ENCODE assay signal across 1 cellular context in genomic region chr16:78388920-78389564, GRCh38.
A peak's percentile ranks its signal among the peaks of the same experiment; 100 is the strongest.
TF ChIP-seq lines count a peak whose summit lies in the region.

No MANE protein-coding gene starts in this region.

TF ChIP-seq in K562, 482 proteins besides CTCF, POLR2A, EP300 and RAD21 (continued from another document):
- TF ChIP-seq, protein P1, sequence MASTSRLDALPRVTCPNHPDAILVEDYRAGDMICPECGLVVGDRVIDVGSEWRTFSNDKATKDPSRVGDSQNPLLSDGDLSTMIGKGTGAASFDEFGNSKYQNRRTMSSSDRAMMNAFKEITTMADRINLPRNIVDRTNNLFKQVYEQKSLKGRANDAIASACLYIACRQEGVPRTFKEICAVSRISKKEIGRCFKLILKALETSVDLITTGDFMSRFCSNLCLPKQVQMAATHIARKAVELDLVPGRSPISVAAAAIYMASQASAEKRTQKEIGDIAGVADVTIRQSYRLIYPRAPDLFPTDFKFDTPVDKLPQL (IDR thresholded peaks at IDR 0.05; ENCODE audit: extremely low read depth, insufficient read length): no peak
- TF ChIP-seq SAP30 (IDR thresholded peaks at IDR 0.05; ENCODE audit: borderline replicate concordance, insufficient read depth, low read depth, low read length, poor library complexity, severe bottlenecking): no peak
- TF ChIP-seq SMARCA5 (IDR thresholded peaks at IDR 0.05): no peak
- TF ChIP-seq PML (IDR thresholded peaks at IDR 0.05; ENCODE audit: low read length): peak; percentile 45; the same call in 1 of the 2 replicates
- 0 out of 2 replicates have a peak, but pooled peaks have one; percentile 37 for TF ChIP-seq CBFB (CRISPR knock-in tag; IDR thresholded peaks at IDR 0.05)
- peak; percentile 45; the same call in 1 of the 2 replicates for TF ChIP-seq NFE2 (IDR thresholded peaks at IDR 0.05; ENCODE audit: low read depth)
- TF ChIP-seq STAT5A (IDR thresholded peaks at IDR 0.05; ENCODE audit: borderline replicate concordance, low read length): 0 out of 2 replicates have a peak, but pooled peaks have one; percentile 36
- no peak for TF ChIP-seq TRIM25 (IDR thresholded peaks at IDR 0.05; ENCODE audit: borderline replicate concordance)
- TF ChIP-seq TFAP4 (CRISPR knock-in tag; IDR thresholded peaks at IDR 0.05; ENCODE audit: borderline replicate concordance): peak; percentile 53
- TF ChIP-seq TFE3 (CRISPR knock-in tag; IDR thresholded peaks at IDR 0.05): no peak
- no peak for TF ChIP-seq HMG20B (CRISPR knock-in tag; IDR thresholded peaks at IDR 0.05)
- TF ChIP-seq BRD4 (IDR thresholded peaks at IDR 0.05): no peak
- TF ChIP-seq CBFA2T2 (conservative IDR thresholded peaks at IDR 0.05): peak; percentile 33; the same call in 1 of the 2 replicates
- no peak for TF ChIP-seq ZNF436 (CRISPR knock-in tag; IDR thresholded peaks at IDR 0.05)
- peak; percentile 64; the same call in 1 of the 2 replicates for TF ChIP-seq CEBPG (CRISPR knock-in tag; IDR thresholded peaks at IDR 0.05)
- no peak for TF ChIP-seq CEBPG (tag; conservative IDR thresholded peaks at IDR 0.05 in 1 of 2, IDR thresholded peaks at IDR 0.05 in 1 of 2)
- no peak for TF ChIP-seq XRCC4 (IDR thresholded peaks at IDR 0.05; ENCODE audit: extremely low read depth, insufficient read depth, insufficient read length)
- peak; percentile 29; the same call in 1 of the 2 replicates for TF ChIP-seq CTBP1 (IDR thresholded peaks at IDR 0.05; ENCODE audit: borderline replicate concordance)
- TF ChIP-seq TEAD1 (CRISPR knock-in tag; IDR thresholded peaks at IDR 0.05): 0 out of 4 replicates have a peak, but pooled peaks of 1 of the 2 experiments have one; percentile 25
- TF ChIP-seq, protein P2, sequence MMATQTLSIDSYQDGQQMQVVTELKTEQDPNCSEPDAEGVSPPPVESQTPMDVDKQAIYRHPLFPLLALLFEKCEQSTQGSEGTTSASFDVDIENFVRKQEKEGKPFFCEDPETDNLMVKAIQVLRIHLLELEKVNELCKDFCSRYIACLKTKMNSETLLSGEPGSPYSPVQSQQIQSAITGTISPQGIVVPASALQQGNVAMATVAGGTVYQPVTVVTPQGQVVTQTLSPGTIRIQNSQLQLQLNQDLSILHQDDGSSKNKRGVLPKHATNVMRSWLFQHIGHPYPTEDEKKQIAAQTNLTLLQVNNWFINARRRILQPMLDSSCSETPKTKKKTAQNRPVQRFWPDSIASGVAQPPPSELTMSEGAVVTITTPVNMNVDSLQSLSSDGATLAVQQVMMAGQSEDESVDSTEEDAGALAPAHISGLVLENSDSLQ (IDR thresholded peaks at IDR 0.05): peak; percentile 84
- peak in 1 of 2 experiments; percentile 69; a peak in 1 of 4 replicates for TF ChIP-seq MLLT1 (IDR thresholded peaks at IDR 0.05)
- 0 out of 4 replicates have a peak, but pooled peaks of 1 of the 2 experiments have one; percentile 23 for TF ChIP-seq MAZ (CRISPR knock-in tag; conservative IDR thresholded peaks at IDR 0.05 in 1 of 2, IDR thresholded peaks at IDR 0.05 in 1 of 2)
- TF ChIP-seq SMAD4 (CRISPR knock-in tag; conservative IDR thresholded peaks at IDR 0.05): peak; percentile 67
- peak; percentile 13; the same call in 1 of the 2 replicates for TF ChIP-seq C11orf30 (IDR thresholded peaks at IDR 0.05; ENCODE audit: low read depth)
- peak; percentile 49 for TF ChIP-seq CEBPB (tag; IDR thresholded peaks at IDR 0.05)
- no peak for TF ChIP-seq USF1 (CRISPR knock-in tag; IDR thresholded peaks at IDR 0.05)
- TF ChIP-seq TCF3 (CRISPR knock-in tag; IDR thresholded peaks at IDR 0.05): peak; percentile 81
- TF ChIP-seq ZNF717 (CRISPR knock-in tag; IDR thresholded peaks at IDR 0.05): no peak
- TF ChIP-seq NCOR1 (IDR thresholded peaks at IDR 0.05): peak; percentile 24; the same call in 1 of the 2 replicates
